8 cellular contexts compared by ENCODE assay signal in the genomic region with DNA sequence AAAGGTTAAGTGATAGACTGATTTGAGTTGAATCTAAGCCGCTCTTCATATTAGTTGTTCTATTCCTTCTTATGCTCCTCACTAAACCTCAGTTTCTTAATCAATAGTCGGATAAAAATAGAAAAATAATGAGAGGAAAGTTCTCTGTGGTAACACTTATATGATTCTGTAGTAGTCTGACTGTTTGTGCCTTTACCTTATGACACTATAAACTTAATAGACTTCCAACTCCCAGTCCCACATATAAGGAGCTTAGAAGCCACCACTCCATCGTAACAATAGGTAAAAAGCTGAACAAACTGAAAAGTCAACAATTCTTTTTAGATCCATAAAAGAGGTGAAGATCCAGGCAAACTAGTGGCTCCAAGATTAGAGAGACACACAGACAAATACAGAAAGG.
DNase-seq lines count a peak whose midpoint lies in the region; ATAC-seq, FAIRE-seq and TF ChIP-seq lines count a peak whose summit lies in the region.
"Not testable (repeated sequence)": the region's sequence is repeated elsewhere in the genome, so short reads cannot be mapped to it uniquely, and the experiment has no call there.

No MANE protein-coding gene starts in this region.

- H2BK5ac ChIP-seq in H1 (ENCODE audit: low read depth, low read length), result not testable (repeated sequence)

- H2BK15ac ChIP-seq in H1 (ENCODE audit: low read length), result not testable (repeated sequence)

- not testable (repeated sequence) for DNase-seq in astrocyte (ENCODE audit: low read depth); colonic mucosa; H1 (ENCODE audit: low read depth in 1 of 2, low spot score in 2 of 2); hepatocyte (ENCODE audit: low spot score); left colon; mucosa of descending colon; transverse colon

- not testable (repeated sequence) for H3K27ac Mint-ChIP-seq in astrocyte (ENCODE audit: unreplicated experiment)

- not testable (repeated sequence) for H3K36me3 Mint-ChIP-seq in astrocyte (ENCODE audit: low read depth, unreplicated experiment)

- ATAC-seq in left colon, result peak; percentile 60
- ATAC-seq in mucosa of descending colon, result peak; percentile 55

- not testable (repeated sequence) for H3K4me3 Mint-ChIP-seq in astrocyte (ENCODE audit: unreplicated experiment)

- TF ChIP-seq EP300 in H1 (IDR thresholded peaks at IDR 0.05; ENCODE audit: borderline replicate concordance in 1 of 2, low read depth in 2 of 2, low read length in 2 of 2); neural cell (conservative IDR thresholded peaks at IDR 0.05; ENCODE audit: poor library complexity, severe bottlenecking); transverse colon (IDR thresholded peaks at IDR 0.05; ENCODE audit: low read depth): not testable (repeated sequence)

- not testable (repeated sequence) for TF ChIP-seq POLR2A in H1 (IDR thresholded peaks at IDR 0.05; ENCODE audit: control extremely low read depth in 1 of 2, low read depth in 2 of 2, low read length in 2 of 2); transverse colon (IDR thresholded peaks at IDR 0.05)

- H3K36me3 ChIP-seq in astrocyte (ENCODE audit: insufficient read depth, low read length); colonic mucosa; H1 (ENCODE audit: control insufficient read depth in 2 of 4, insufficient read depth in 4 of 4, low read length in 3 of 4); hepatocyte (replicated peaks; ENCODE audit: insufficient read depth, low read depth); mucosa of descending colon (ENCODE audit: low read depth); neural cell (ENCODE audit: insufficient read depth, low read length); transverse colon: not testable (repeated sequence)

- 94% methylated on average over 3 of the region's 3 CpGs; no CpG with 5 or more reads in 1 of the 2 experiments for WGBS in H1 (ENCODE audit: extremely low coverage in 1 of 2, insufficient coverage in 1 of 2, insufficient read length in 1 of 2, insufficient replicate concordance in 2 of 2, low coverage in 1 of 2, low lambda C conversion rate in 2 of 2, missing lambda C conversion rate in 1 of 2), 2 experiments
- 91% methylated on average over 3 of the region's 3 CpGs for WGBS in hepatocyte (ENCODE audit: low lambda C conversion rate, missing lambda C conversion rate)
- WGBS in transverse colon (ENCODE audit: low coverage in 1 of 2), 2 donors, result 67 to 71% methylated on average over 3 of the region's 3 CpGs

- H3K79me2 ChIP-seq in astrocyte (ENCODE audit: insufficient read depth, low read length); H1 (ENCODE audit: control insufficient read depth in 1 of 2, insufficient read depth in 2 of 2, low read length in 2 of 2); hepatocyte; neural cell (replicated peaks; ENCODE audit: insufficient read depth, low read length): not testable (repeated sequence)

- H4K5ac ChIP-seq in H1 (ENCODE audit: insufficient read length, low read depth, low read length), result not testable (repeated sequence)

- not testable (repeated sequence) for H4K91ac ChIP-seq in H1 (replicated peaks; ENCODE audit: insufficient read length, low read length)

- not testable (repeated sequence) for H3K9me2 ChIP-seq in hepatocyte (replicated peaks; ENCODE audit: insufficient read depth); neural cell (ENCODE audit: insufficient read depth, low read length)

- not testable (repeated sequence) for H3K27me3 ChIP-seq in astrocyte (ENCODE audit: insufficient read depth, low read length); colonic mucosa; H1 (replicated peaks in 1 of 4; ENCODE audit: control insufficient read depth in 3 of 4, extremely low read depth in 1 of 4, insufficient read depth in 3 of 4, low read length in 3 of 4); hepatocyte; neural cell (ENCODE audit: insufficient read depth, low read depth, low read length); transverse colon

- not testable (repeated sequence) for H3K79me1 ChIP-seq in H1 (ENCODE audit: low read depth, low read length)

- not testable (repeated sequence) for H3K4me1 Mint-ChIP-seq in astrocyte (ENCODE audit: low read depth, unreplicated experiment)

- not testable (repeated sequence) for H2AFZ ChIP-seq in astrocyte (ENCODE audit: low read depth, low read length); H1 (ENCODE audit: low read length); hepatocyte; neural cell (ENCODE audit: low read depth, low read length)

- H3K14ac ChIP-seq in H1 (ENCODE audit: insufficient read length), result not testable (repeated sequence)

- H2AK5ac ChIP-seq in H1 (ENCODE audit: low read depth, low read length), result not testable (repeated sequence)

- H4K20me1 ChIP-seq in astrocyte (ENCODE audit: insufficient read depth, low read length); H1 (replicated peaks in 1 of 2; ENCODE audit: control insufficient read depth in 1 of 2, insufficient read depth in 2 of 2, low read length in 2 of 2); hepatocyte (ENCODE audit: insufficient read depth, poor library complexity, severe bottlenecking); neural cell (ENCODE audit: insufficient read depth): not testable (repeated sequence)

- not testable (repeated sequence) for H3K27me3 Mint-ChIP-seq in astrocyte (ENCODE audit: low read depth, unreplicated experiment)

- CTCF ChIA-PET in H1 (lab: Charles Lee; ENCODE audit: partially characterized antibody), result not testable (repeated sequence)

- intact Hi-C loops in colonic mucosa (cut with DNase I); left colon (cut with DNase I, micrococcal nuclease); mucosa of descending colon (cut with DNase I, micrococcal nuclease); transverse colon (cut with DNase I; ENCODE audit: low total_unique reads): not testable (repeated sequence)

- H3K9ac ChIP-seq in astrocyte (ENCODE audit: low read length); colonic mucosa (ENCODE audit: low read depth in 2 of 2, low read length in 2 of 2); H1 (replicated peaks in 1 of 4; ENCODE audit: extremely low read depth in 1 of 4, low read depth in 3 of 4, low read length in 3 of 4); neural cell (ENCODE audit: low read length): not testable (repeated sequence)

- FAIRE-seq in astrocyte (lab: Jason Lieb, UNC) (peak; percentile 63), H1 (lab: Jason Lieb, UNC) (peak; percentile 13)

- H3K4me1 ChIP-seq in astrocyte (ENCODE audit: insufficient read depth, low read length); colonic mucosa; H1 (replicated peaks in 1 of 4; ENCODE audit: control insufficient read depth in 3 of 4, insufficient read depth in 4 of 4, low read length in 3 of 4); hepatocyte (ENCODE audit: insufficient read depth); mucosa of descending colon (ENCODE audit: low read depth): not testable (repeated sequence)
- peaks cover 0 to 14% (median 1%) of the 10 kb centered on the region in 4 donors for H3K4me1 ChIP-seq in transverse colon

- H3K9me3 ChIP-seq in astrocyte (ENCODE audit: insufficient read depth, low read depth, low read length); colonic mucosa; H1 (ENCODE audit: insufficient read depth in 2 of 2, low read depth in 1 of 2, low read length in 1 of 2); hepatocyte (ENCODE audit: low read depth); mucosa of descending colon; neural cell (ENCODE audit: low read length); transverse colon: not testable (repeated sequence)

- H3K23ac ChIP-seq in H1 (ENCODE audit: insufficient read length), result not testable (repeated sequence)

- not testable (repeated sequence) for TF ChIP-seq CTCF in astrocyte (IDR thresholded peaks at IDR 0.05; ENCODE audit: insufficient read depth, low read depth, low read length); colonic mucosa (IDR thresholded peaks at IDR 0.05); H1 (IDR thresholded peaks at IDR 0.05; ENCODE audit: control extremely low read depth in 1 of 3, insufficient read depth in 1 of 3, low read depth in 1 of 3, low read length in 3 of 3); hepatocyte (IDR thresholded peaks at IDR 0.05; ENCODE audit: poor library complexity); mucosa of descending colon (IDR thresholded peaks at IDR 0.05); neural cell (IDR thresholded peaks at IDR 0.05; ENCODE audit: poor library complexity, severe bottlenecking); transverse colon (IDR thresholded peaks at IDR 0.05)

- not testable (repeated sequence) for H3K27ac ChIP-seq in astrocyte (ENCODE audit: low read depth, low read length); H1 (ENCODE audit: low read depth, low read length)
- H3K27ac ChIP-seq in colonic mucosa (peak overlapping the region; percentile 73), hepatocyte (peak overlapping the region; percentile 82), neural cell (ENCODE audit: low read length) (peak overlapping the region; percentile 28), transverse colon (peak overlapping the region; percentile 45 to 62 (median 58))

- H3K23me2 ChIP-seq in H1 (ENCODE audit: low read depth, low read length), result not testable (repeated sequence)

- not testable (repeated sequence) for H3K4ac ChIP-seq in H1 (replicated peaks; ENCODE audit: insufficient read length, low read depth, low read length)

- not testable (repeated sequence) for H2BK12ac ChIP-seq in H1 (ENCODE audit: low read depth, low read length)

- in situ Hi-C loops in transverse colon (cut with MboI; ENCODE audit: low pct_ligation_motif_present in 1 of 4, low pct_unique_long_range_greater_than_20kb in 1 of 4, low sequenced_read_pairs in 3 of 4), result not testable (repeated sequence)

- not testable (repeated sequence) for H3K18ac ChIP-seq in H1 (ENCODE audit: extremely low read depth, low read length)

- not testable (repeated sequence) for H3K4me2 ChIP-seq in astrocyte (ENCODE audit: low read length); H1 (ENCODE audit: insufficient read depth in 1 of 2, low read depth in 2 of 2, low read length in 2 of 2); hepatocyte; neural cell (ENCODE audit: low read length)

- not testable (repeated sequence) for H2BK20ac ChIP-seq in H1 (ENCODE audit: low read length)

- TF ChIP-seq RAD21 in H1 (IDR thresholded peaks at IDR 0.05 in 1 of 2, conservative IDR thresholded peaks at IDR 0.05 in 1 of 2; ENCODE audit: low read depth in 2 of 2, low read length in 2 of 2); neural cell (conservative IDR thresholded peaks at IDR 0.05): not testable (repeated sequence)

- H3F3A ChIP-seq in neural cell (ENCODE audit: insufficient read depth, low read length, poor library complexity, severe bottlenecking), result not testable (repeated sequence)

- peaks cover 14% of the 10 kb centered on the region for H3K9me3 Mint-ChIP-seq in astrocyte (ENCODE audit: unreplicated experiment)

- not testable (repeated sequence) for H3K4me3 ChIP-seq in astrocyte (ENCODE audit: insufficient read depth, low read depth, low read length); colonic mucosa; H1 (ENCODE audit: extremely low read depth in 1 of 4, insufficient read depth in 2 of 4, low read depth in 3 of 4, low read length in 4 of 4); hepatocyte; mucosa of descending colon; neural cell (ENCODE audit: low read length); transverse colon

- H4K8ac ChIP-seq in H1 (ENCODE audit: extremely low read depth, insufficient read depth, low read length), result not testable (repeated sequence)

- POLR2A ChIA-PET in H1 (lab: Charles Lee; ENCODE audit: partially characterized antibody), result not testable (repeated sequence)

- H3K56ac ChIP-seq in H1 (replicated peaks; ENCODE audit: insufficient read length, low read depth, low read length), result not testable (repeated sequence)

- not testable (repeated sequence) for H2BK120ac ChIP-seq in H1 (replicated peaks; ENCODE audit: low read depth, low read length)
